Comparison of ENCODE assay signal across 8 cellular contexts in genomic region chr3:172040976-172041963, GRCh38. TPM values are rescaled to one million over a fixed set of nuclear protein-coding genes. Genes with fewer than 3 reads are reported as not detected.
DNase-seq lines count a peak whose midpoint lies in the region; ATAC-seq and FAIRE-seq lines count a peak whose summit lies in the region.

No MANE protein-coding gene starts in this region.

- POLR2A ChIA-PET in activated naive CD8-positive, alpha-beta T cell treated with anti-CD3 and anti-CD28 coated beads, Interleukin-2, amount 10 ng/mL, durations not matched to agents 7 days and 5 days (lab: Charles Lee): interaction anchor here (0.9 kb wide), 1 partner anchor 60 kb away, joined by 3 read pairs; no protein-coding TSS in a partner anchor

- DNase-seq in AG20443 (ENCODE audit: low spot score) (peak; percentile 62), HTR-8/SVneo (ENCODE audit: insufficient read length, low spot score) (peak; percentile 51)
- DNase-seq in activated naive CD8-positive, alpha-beta T cell treated with anti-CD3 and anti-CD28 coated beads, Interleukin-2, amount 10 ng/mL, durations not matched to agents 7 days and 5 days: no peak

- H3K4me3 ChIP-seq in iPS-11a (ENCODE audit: low read depth, low read length) (peak overlapping the region; percentile 84), skin epidermis (peak overlapping the region; percentile 69 to 99 (median 95))

- no peaks in the 10 kb centered on the region for H3K9me3 Mint-ChIP-seq in activated naive CD8-positive, alpha-beta T cell treated with anti-CD3 and anti-CD28 coated beads, Interleukin-2, amount 10 ng/mL, durations not matched to agents 7 days and 5 days

- H3K4me3 Mint-ChIP-seq in activated naive CD8-positive, alpha-beta T cell treated with anti-CD3 and anti-CD28 coated beads, Interleukin-2, amount 10 ng/mL, durations not matched to agents 7 days and 5 days: peak overlapping the region; percentile 75

- H3K27ac Mint-ChIP-seq in activated naive CD8-positive, alpha-beta T cell treated with anti-CD3 and anti-CD28 coated beads, Interleukin-2, amount 10 ng/mL, durations not matched to agents 7 days and 5 days: peak overlapping the region; percentile 19

- peaks cover 12% of the 10 kb centered on the region for H3K4me1 Mint-ChIP-seq in activated naive CD8-positive, alpha-beta T cell treated with anti-CD3 and anti-CD28 coated beads, Interleukin-2, amount 10 ng/mL, durations not matched to agents 7 days and 5 days

- peaks cover 2% of the 10 kb centered on the region for H3K36me3 Mint-ChIP-seq in activated naive CD8-positive, alpha-beta T cell treated with anti-CD3 and anti-CD28 coated beads, Interleukin-2, amount 10 ng/mL, durations not matched to agents 7 days and 5 days

- FAIRE-seq in HTR-8/SVneo (lab: Jason Lieb, UNC): no peak

- H3K27ac ChIP-seq in skin epidermis: peak overlapping the region; percentile 91 to 100 (median 98)

- peaks cover 4% of the 10 kb centered on the region for H3K27me3 Mint-ChIP-seq in activated naive CD8-positive, alpha-beta T cell treated with anti-CD3 and anti-CD28 coated beads, Interleukin-2, amount 10 ng/mL, durations not matched to agents 7 days and 5 days

- no peak for ATAC-seq in activated naive CD8-positive, alpha-beta T cell treated with anti-CD3 and anti-CD28 coated beads, Interleukin-2, amount 10 ng/mL, durations not matched to agents 7 days and 5 days (ENCODE audit: low read depth)
- no peak for ATAC-seq in HG03025 (IDR thresholded peaks at IDR 0.05; ENCODE audit: low FRiP score, unreplicated experiment)
- ATAC-seq in GM21447 (IDR thresholded peaks at IDR 0.05; ENCODE audit: unreplicated experiment): no peak
- no peak for ATAC-seq in GM19455 (IDR thresholded peaks at IDR 0.05; ENCODE audit: unreplicated experiment)

RNA-seq across cellular contexts. Expression of gene FNDC3B, which starts 1.9 kb away (rescaled TPM):
- total RNA-seq in activated naive CD8-positive, alpha-beta T cell treated with anti-CD3 and anti-CD28 coated beads, Interleukin-2, amount 10 ng/mL, durations not matched to agents 7 days and 5 days: 10 to 100 TPM; 15.8 to 16.3 TPM
